Comparison of ENCODE assay signal across 19 cellular contexts in the genomic region with DNA sequence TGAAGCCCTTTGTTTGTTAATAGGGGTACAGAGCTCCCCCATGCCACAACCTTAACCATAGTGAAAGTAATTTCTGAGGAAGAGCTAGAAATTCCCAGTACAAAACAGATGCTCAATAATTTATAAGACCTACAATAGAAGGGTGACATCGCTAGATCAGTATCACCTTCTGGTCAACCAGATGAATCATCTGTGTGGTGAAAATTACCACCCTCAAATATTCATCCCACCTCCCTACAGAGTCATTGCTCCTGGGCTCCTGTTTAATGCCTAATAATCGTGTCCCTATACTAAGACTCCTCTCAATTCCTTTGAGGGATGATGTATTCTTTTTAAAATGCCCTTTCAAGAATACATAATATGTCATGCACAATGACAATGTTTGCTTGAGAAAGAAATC. TPM values are rescaled to one million over a fixed set of nuclear protein-coding genes. Genes with fewer than 3 reads are reported as not detected.
DNase-seq lines count a peak whose midpoint lies in the region; ATAC-seq and TF ChIP-seq lines count a peak whose summit lies in the region.
"Had no signal": no experiment of that assay in that cellular context is flagged by ENCODE, and none has a peak within 500 bp of the region (broad histone marks: within the 10 kb centered on the region; RNA-seq: fewer than 3 reads in every experiment).

No MANE protein-coding gene starts in this region.

- H3K4me3 ChIP-seq in PC-3 (ENCODE audit: low read length) (no peak overlapping the region), fibroblast of lung (replicated peaks in 1 of 4; ENCODE audit: control extremely low read depth in 1 of 4, insufficient read depth in 1 of 4, low read depth in 3 of 4, low read length in 4 of 4) (no peak overlapping the region), gastrocnemius medialis (no peak overlapping the region), right lobe of liver (no peak overlapping the region)
- H3K4me3 ChIP-seq: adrenal gland, hepatocyte had no signal

- no peaks in the 10 kb centered on the region for H3K9me2 ChIP-seq in PC-3 (replicated peaks; ENCODE audit: low read length)

- H3K4me1 ChIP-seq in PC-3 (ENCODE audit: insufficient read depth, low read length) (peaks cover 30% of the 10 kb centered on the region), fibroblast of lung (ENCODE audit: control insufficient read depth, extremely low read depth, insufficient read depth, low read length) (peaks cover 9% of the 10 kb centered on the region), gastrocnemius medialis (peaks cover 0 to 18% of the 10 kb centered on the region in 2 donors), right lobe of liver (no peaks in the 10 kb centered on the region)
- H3K4me1 ChIP-seq: adrenal gland had no signal

- TF ChIP-seq CTCF in PC-3 (conservative IDR thresholded peaks at IDR 0.05; ENCODE audit: low read depth, low read length) = no peak
- no peak for TF ChIP-seq CTCF in fibroblast of lung (conservative IDR thresholded peaks at IDR 0.05 in 1 of 2, IDR thresholded peaks at IDR 0.05 in 1 of 2; ENCODE audit: low read depth in 1 of 2, low read length in 2 of 2)
- no peak for TF ChIP-seq CTCF in gastrocnemius medialis (IDR thresholded peaks at IDR 0.05 in 4 of 5, conservative IDR thresholded peaks at IDR 0.05 in 1 of 5)
- TF ChIP-seq CTCF in right lobe of liver (IDR thresholded peaks at IDR 0.05) = no peak

- in situ Hi-C loops in gastrocnemius medialis (cut with MboI; ENCODE audit: low sequenced_read_pairs in 4 of 4) = no loop called here

- H3K4me2 ChIP-seq in PC-3 (ENCODE audit: low read length) (peak overlapping the region; percentile 8; the same call in 1 of the 2 replicates), fibroblast of lung (ENCODE audit: extremely low read depth, insufficient read depth, low read length) (no peak overlapping the region)
- H3K4me2 ChIP-seq: hepatocyte had no signal

- TF ChIP-seq POLR2A in gastrocnemius medialis (IDR thresholded peaks at IDR 0.05) (no peak), right lobe of liver (IDR thresholded peaks at IDR 0.05) (no peak)

- CTCF ChIA-PET in PC-3 (lab: Charles Lee) = no interaction called here

- H3K79me2 ChIP-seq in PC-3 (ENCODE audit: low read length) (no peaks in the 10 kb centered on the region), fibroblast of lung (ENCODE audit: control insufficient read depth, insufficient read depth, low read length) (no peaks in the 10 kb centered on the region)
- H3K79me2 ChIP-seq: hepatocyte had no signal

- BruUV-seq in PC-3 (replicated peaks; lab: Mats Ljungman, UMichigan) = no TSS peak

- no peaks in the 10 kb centered on the region for H3K36me3 ChIP-seq in PC-3 (ENCODE audit: low read depth, low read length)
- no peaks in the 10 kb centered on the region for H3K36me3 ChIP-seq in fibroblast of lung (ENCODE audit: control insufficient read depth, insufficient read depth, low read length)
- H3K36me3 ChIP-seq in gastrocnemius medialis = no peaks in the 10 kb centered on the region
- H3K36me3 ChIP-seq in right lobe of liver = no peaks in the 10 kb centered on the region
- H3K36me3 ChIP-seq: adrenal gland, WERI-Rb-1 had no signal

- H3K27me3 ChIP-seq in PC-3 (ENCODE audit: low read length) (no peaks in the 10 kb centered on the region), fibroblast of lung (ENCODE audit: control insufficient read depth, insufficient read depth, low read length) (no peaks in the 10 kb centered on the region), gastrocnemius medialis (no peaks in the 10 kb centered on the region), right lobe of liver (no peaks in the 10 kb centered on the region)
- H3K27me3 ChIP-seq: adrenal gland, hepatocyte had no signal

- peak; percentile 55 for DNase-seq in EL
- DNase-seq in PC-3 = peak; percentile 71
- DNase-seq in fibroblast of lung (ENCODE audit: low read depth in 2 of 2) = peak in 1 of 2 donors; percentile 84
- no peak for DNase-seq in gastrocnemius medialis
- no peak for DNase-seq in activated CD4-positive, alpha-beta T cell treated with anti-CD3 and anti-CD28 coated beads for 4 hours
- no peak for DNase-seq in right lobe of liver
- DNase-seq: adrenal gland; cortex of kidney; DND-41; left colon; MM.1S; naive thymus-derived CD4-positive, alpha-beta T cell; NCI-H2029; NCI-H510A treated with DMSO at 0.1 percent for 48 hours; WERI-Rb-1 had no signal

- peaks cover 3% of the 10 kb centered on the region for H3F3A ChIP-seq in PC-3 (ENCODE audit: low read length, unreplicated experiment)

- intact Hi-C loops in PC-3 (cut with micrococcal nuclease) (no loop called here), gastrocnemius medialis (cut with DNase I; ENCODE audit: low total_unique reads) (no loop called here), right lobe of liver (cut with DNase I) (no loop called here)

- no peak overlapping the region for H3K27ac ChIP-seq in PC-3 (ENCODE audit: low read length)
- H3K27ac ChIP-seq in fibroblast of lung (ENCODE audit: insufficient read depth, low read length) = peak overlapping the region; percentile 47
- peak overlapping the region in 3 of 4 donors; percentile 53 to 68 (median 62) for H3K27ac ChIP-seq in gastrocnemius medialis
- no peak overlapping the region for H3K27ac ChIP-seq in right lobe of liver
- H3K27ac ChIP-seq: hepatocyte, WERI-Rb-1 had no signal

- H2AFZ ChIP-seq in PC-3 (ENCODE audit: low read length) (no peak overlapping the region), fibroblast of lung (ENCODE audit: low read length) (no peak overlapping the region)
- H2AFZ ChIP-seq: hepatocyte had no signal

- H3K9ac ChIP-seq in PC-3 (ENCODE audit: low read length) (no peak overlapping the region), fibroblast of lung (ENCODE audit: insufficient read depth, low read length) (peak overlapping the region; percentile 20)

- peak; percentile 48; the same call in 1 of the 2 replicates for ATAC-seq in PC-3
- no peak for ATAC-seq in gastrocnemius medialis
- no peak for ATAC-seq in right lobe of liver
- no peak for ATAC-seq in GM19463 (IDR thresholded peaks at IDR 0.05; ENCODE audit: unreplicated experiment)
- ATAC-seq: left colon; naive thymus-derived CD4-positive, alpha-beta T cell had no signal

- H4K20me1 ChIP-seq in PC-3 (ENCODE audit: low read length) = no peaks in the 10 kb centered on the region
- no peaks in the 10 kb centered on the region for H4K20me1 ChIP-seq in fibroblast of lung (ENCODE audit: control insufficient read depth, extremely low read depth, insufficient read depth, low read length)

- POLR2A ChIA-PET in PC-3 (lab: Charles Lee; ENCODE audit: unreplicated experiment) = no interaction called here

- WGBS in right lobe of liver (ENCODE audit: insufficient coverage, low coverage, low lambda C conversion rate, missing lambda C conversion rate) = 73% methylated on average over 2 of the region's 2 CpGs

- H3K9me3 ChIP-seq in PC-3 (ENCODE audit: low read length) = no peaks in the 10 kb centered on the region
- H3K9me3 ChIP-seq in fibroblast of lung (ENCODE audit: control insufficient read depth, insufficient read depth, low read depth, low read length) = no peaks in the 10 kb centered on the region
- no peaks in the 10 kb centered on the region for H3K9me3 ChIP-seq in gastrocnemius medialis
- H3K9me3 ChIP-seq in right lobe of liver = no peaks in the 10 kb centered on the region
- H3K9me3 ChIP-seq: adrenal gland had no signal

RNA-seq across cellular contexts. Expression of a gene that starts 10.8 kb away (rescaled TPM):
- total RNA-seq in PC-3 (2014; rRNA removed) (0.75 and 1.6 TPM in 2 replicates), fibroblast of lung (under 0.01 and 0.26 TPM in 2 replicates), gastrocnemius medialis (10 to 100 TPM; 27.6 to 49.2 (median 41.0) TPM), right lobe of liver (10 to 100 TPM in 3 of 6 experiments, 1 to 10 TPM in 3; 6.5 to 14.6 (median 10.7) TPM)
- 0.11 and 19.3 TPM in 2 replicates for polyA plus RNA-seq in fibroblast of lung
- 0.10 and 14.8 TPM in 2 replicates for polyA plus RNA-seq in fibroblast of lung (2012)
- 0.44 and 12.3 TPM in 2 replicates for polyA minus RNA-seq in fibroblast of lung (ENCODE audit: low replicate concordance)
- total RNA-seq: activated T-helper 2 cell treated with anti-CD3 and anti-CD28 coated beads, Interferon-gamma antibody, Interleukin-2, Interleukin-4, amounts not matched to agents 10 μg/mL and 5 μg/mL and 100 μg/mL, durations not matched to agents 14 hours and 24 hours and 36 hours; naive thymus-derived CD4-positive, alpha-beta T cell; progenitor cell of endocrine pancreas had no signal
- polyA plus RNA-seq: naive thymus-derived CD4-positive, alpha-beta T cell had no signal

Comparison
In these comparisons a context has a peak if more than half of its experiments do, and no peak if none do; other contexts are left out.
1. DNase-seq: peak in EL (single experiment) and PC-3 (single experiment); none in gastrocnemius medialis (0 of 2), activated CD4-positive, alpha-beta T cell treated with anti-CD3 and anti-CD28 coated beads for 4 hours (0 of 2) and right lobe of liver (0 of 3).
2. H3K27ac ChIP-seq: peak in fibroblast of lung (single experiment) and gastrocnemius medialis (3 of 4); none in PC-3 (single experiment) and right lobe of liver (0 of 3).